In genomic region chr19:9848060-9848459, GRCh38 we compare ENCODE assay signal across 8 cellular contexts. TPM values are rescaled to one million over a fixed set of nuclear protein-coding genes. Genes with fewer than 3 reads are reported as not detected.
A peak's percentile ranks its signal among the peaks of the same experiment; 100 is the strongest.
DNase-seq lines count a peak whose midpoint lies in the region; ATAC-seq and TF ChIP-seq lines count a peak whose summit lies in the region.

No MANE protein-coding gene starts in this region.

- WGBS in trophoblast cell (ENCODE audit: extremely low coverage, insufficient coverage, insufficient read length): no CpG with 5 or more reads among the region's 4 CpGs

- CTCF ChIA-PET in CD4-positive, alpha-beta T cell (lab: Charles Lee): no interaction called here

- peak; percentile 71 for TF ChIP-seq CTCF in CD4-positive, alpha-beta T cell (IDR thresholded peaks at IDR 0.05)
- 0 out of 2 replicates have a peak, but pooled peaks have one; percentile 19 for TF ChIP-seq CTCF in KMS-11 (conservative IDR thresholded peaks at IDR 0.05; ENCODE audit: low read depth, low read length)

- no peak overlapping the region for H2BK12ac ChIP-seq in trophoblast cell (ENCODE audit: low read length)

- H3K14ac ChIP-seq in trophoblast cell (ENCODE audit: low read length): no peak overlapping the region

- H3K79me1 ChIP-seq in trophoblast cell (ENCODE audit: low read length): no peaks in the 10 kb centered on the region

- no peak overlapping the region for H3K4ac ChIP-seq in trophoblast cell (ENCODE audit: low read depth, low read length)

- no peaks in the 10 kb centered on the region for H3K9me3 Mint-ChIP-seq in CD4-positive, alpha-beta T cell
- no peaks in the 10 kb centered on the region for H3K9me3 Mint-ChIP-seq in activated T-helper 17 cell treated with anti-CD3 and anti-CD28 coated beads, Interleukin-2, amount 50 U/mL, for 72 hours

- ATAC-seq in CD4-positive, alpha-beta T cell (ENCODE audit: poor library complexity): peak; percentile 68
- ATAC-seq in activated T-helper 17 cell treated with anti-CD3 and anti-CD28 coated beads, Interleukin-2, amount 50 U/mL, for 72 hours (replicated peaks): peak; percentile 53
- peak; percentile 54 for ATAC-seq in left lobe of liver
- no peak for ATAC-seq in HG02870 (IDR thresholded peaks at IDR 0.05; ENCODE audit: unreplicated experiment)
- ATAC-seq in esophagus mucosa: no peak

- H3K4me2 ChIP-seq in KMS-11: no peak overlapping the region
- no peak overlapping the region for H3K4me2 ChIP-seq in trophoblast cell (ENCODE audit: low read length)

- no peak overlapping the region for H3K4me3 Mint-ChIP-seq in CD4-positive, alpha-beta T cell
- H3K4me3 Mint-ChIP-seq in activated T-helper 17 cell treated with anti-CD3 and anti-CD28 coated beads, Interleukin-2, amount 50 U/mL, for 72 hours: no peak overlapping the region

- H3K27ac ChIP-seq in CD4-positive, alpha-beta T cell (ENCODE audit: low read depth, low read length): no peak overlapping the region
- H3K27ac ChIP-seq in KMS-11 (no peak overlapping the region), trophoblast cell (ENCODE audit: low read depth, low read length) (no peak overlapping the region)

- H3K4me1 ChIP-seq in KMS-11 (ENCODE audit: low read depth, poor library complexity, severe bottlenecking) (no peaks in the 10 kb centered on the region), trophoblast cell (ENCODE audit: control insufficient read depth in 1 of 2, insufficient read depth in 2 of 2, low read length in 2 of 2) (peaks cover 0 to 1% of the 10 kb centered on the region in 2 experiments)

- H4K8ac ChIP-seq in trophoblast cell (ENCODE audit: low read depth, low read length): no peak overlapping the region

- no peaks in the 10 kb centered on the region for H3K27me3 ChIP-seq in CD4-positive, alpha-beta T cell (ENCODE audit: control insufficient read depth, insufficient read depth, low read length)
- H3K27me3 ChIP-seq in KMS-11 (ENCODE audit: insufficient read depth, low read depth) (no peaks in the 10 kb centered on the region), trophoblast cell (ENCODE audit: insufficient read depth, low read length) (no peaks in the 10 kb centered on the region)

- H3K36me3 ChIP-seq in KMS-11 (ENCODE audit: insufficient read depth) (no peaks in the 10 kb centered on the region), trophoblast cell (ENCODE audit: control insufficient read depth in 1 of 2, insufficient read depth in 2 of 2, low read length in 2 of 2) (peaks cover 34 to 48% of the 10 kb centered on the region in 2 experiments)

- peak in 9 of 10 experiments; percentile 27 to 62 (median 44) for DNase-seq in CD4-positive, alpha-beta T cell
- no peak for DNase-seq in left lobe of liver (ENCODE audit: low spot score)
- no peak for DNase-seq in NCI-H128 (lab: John Stamatoyannopoulos, UW; ENCODE audit: unreplicated experiment)
- DNase-seq in trophoblast cell: no peak

- no peaks in the 10 kb centered on the region for H4K20me1 ChIP-seq in KMS-11 (ENCODE audit: insufficient read depth)

- H3K23ac ChIP-seq in trophoblast cell (ENCODE audit: low read length): no peak overlapping the region

- H2AK5ac ChIP-seq in trophoblast cell (ENCODE audit: low read length): no peak overlapping the region

- H3K4me1 Mint-ChIP-seq in CD4-positive, alpha-beta T cell (ENCODE audit: low read depth): peaks cover 34% of the 10 kb centered on the region
- peaks cover 4% of the 10 kb centered on the region for H3K4me1 Mint-ChIP-seq in activated T-helper 17 cell treated with anti-CD3 and anti-CD28 coated beads, Interleukin-2, amount 50 U/mL, for 72 hours

- H4K12ac ChIP-seq in trophoblast cell (ENCODE audit: low read depth, low read length): no peak overlapping the region

- H3K27me3 Mint-ChIP-seq in CD4-positive, alpha-beta T cell: no peaks in the 10 kb centered on the region
- H3K27me3 Mint-ChIP-seq in activated T-helper 17 cell treated with anti-CD3 and anti-CD28 coated beads, Interleukin-2, amount 50 U/mL, for 72 hours: no peaks in the 10 kb centered on the region

- no peak overlapping the region for H3K9ac ChIP-seq in KMS-11
- no peak overlapping the region for H3K9ac ChIP-seq in trophoblast cell (ENCODE audit: low read length)

- H3K9me3 ChIP-seq in CD4-positive, alpha-beta T cell (ENCODE audit: control insufficient read depth, low read length): no peaks in the 10 kb centered on the region
- peaks cover 2% of the 10 kb centered on the region for H3K9me3 ChIP-seq in trophoblast cell (ENCODE audit: insufficient read depth, low read depth, low read length)

- POLR2A ChIA-PET in CD4-positive, alpha-beta T cell (lab: Charles Lee): no interaction called here

- H2AFZ ChIP-seq in KMS-11 (ENCODE audit: low read depth) (no peak overlapping the region), trophoblast cell (ENCODE audit: insufficient read depth, low read length, poor library complexity) (no peak overlapping the region)

- intact Hi-C loops in CD4-positive, alpha-beta T cell (cut with DNase I, micrococcal nuclease): loop anchor here (1.0 to 2.0 kb wide), 2 partner anchors 17 to 66 kb away; no protein-coding TSS in a partner anchor

- no peak overlapping the region for H2BK5ac ChIP-seq in trophoblast cell (ENCODE audit: low read depth, low read length, poor library complexity)

- H3K79me2 ChIP-seq in KMS-11 (ENCODE audit: insufficient read depth, low read depth): no peaks in the 10 kb centered on the region
- H3K79me2 ChIP-seq in trophoblast cell (ENCODE audit: control insufficient read depth, insufficient read depth, low read length, poor library complexity): no peaks in the 10 kb centered on the region

- no peak overlapping the region for H3K18ac ChIP-seq in trophoblast cell (ENCODE audit: low read length)

- H3K36me3 Mint-ChIP-seq in CD4-positive, alpha-beta T cell (ENCODE audit: low read depth): peaks cover 74% of the 10 kb centered on the region
- H3K36me3 Mint-ChIP-seq in activated T-helper 17 cell treated with anti-CD3 and anti-CD28 coated beads, Interleukin-2, amount 50 U/mL, for 72 hours (ENCODE audit: low read depth): peaks cover 43% of the 10 kb centered on the region

- H3K27ac Mint-ChIP-seq in CD4-positive, alpha-beta T cell: no peak overlapping the region
- H3K27ac Mint-ChIP-seq in activated T-helper 17 cell treated with anti-CD3 and anti-CD28 coated beads, Interleukin-2, amount 50 U/mL, for 72 hours: no peak overlapping the region

- H3K4me3 ChIP-seq in KMS-11 (IDR thresholded peaks at IDR 0.05; ENCODE audit: insufficient read depth, low read depth, low read length) (no peak overlapping the region), trophoblast cell (ENCODE audit: low read depth, low read length) (no peak overlapping the region)

- H2BK120ac ChIP-seq in trophoblast cell (ENCODE audit: insufficient read depth, low read length, poor library complexity): no peak overlapping the region

- no peak overlapping the region for H4K91ac ChIP-seq in trophoblast cell (ENCODE audit: low read depth, low read length)

RNA-seq across cellular contexts. Expression of gene PIN1, which starts 12.9 kb away (rescaled TPM):
- 10 to 100 TPM; 33.2 to 35.3 TPM for total RNA-seq in CD4-positive, alpha-beta T cell
- 10 to 100 TPM; 62.0 to 93.1 TPM for total RNA-seq in activated T-helper 17 cell treated with anti-CD3 and anti-CD28 coated beads, Interleukin-2, amount 50 U/mL, for 72 hours
- total RNA-seq in left lobe of liver (31.6 TPM), esophagus mucosa (54.4 TPM)
- 45.0 and 50.2 TPM in 2 replicates for polyA plus RNA-seq in trophoblast cell (2013)

RNA-seq across cellular contexts. Expression of gene UBL5, which starts 20.3 kb away (rescaled TPM):
- total RNA-seq in CD4-positive, alpha-beta T cell: 100 to 1,000 TPM; 163 to 165 TPM
- total RNA-seq in activated T-helper 17 cell treated with anti-CD3 and anti-CD28 coated beads, Interleukin-2, amount 50 U/mL, for 72 hours: 100 to 1,000 TPM; 247 to 395 TPM
- 151 TPM for total RNA-seq in left lobe of liver
- polyA plus RNA-seq in trophoblast cell (2013): 314 and 343 TPM in 2 replicates
- 297 TPM for total RNA-seq in esophagus mucosa

RNA-seq across cellular contexts. Expression of gene FBXL12, which starts 29.2 kb away (rescaled TPM):
- 10 to 100 TPM; 33.4 to 38.4 TPM for total RNA-seq in CD4-positive, alpha-beta T cell
- 10 to 100 TPM; 23.6 to 27.2 TPM for total RNA-seq in activated T-helper 17 cell treated with anti-CD3 and anti-CD28 coated beads, Interleukin-2, amount 50 U/mL, for 72 hours
- 12.1 TPM for total RNA-seq in left lobe of liver
- polyA plus RNA-seq in trophoblast cell (2013): 30.8 and 31.5 TPM in 2 replicates
- 13.2 TPM for total RNA-seq in esophagus mucosa

Comparison
In these comparisons a context has a peak if more than half of its experiments do, and no peak if none do; other contexts are left out.
1. ATAC-seq: peak in CD4-positive, alpha-beta T cell (single experiment), activated T-helper 17 cell treated with anti-CD3 and anti-CD28 coated beads, Interleukin-2, amount 50 U/mL, for 72 hours (single experiment) and left lobe of liver (single experiment); none in HG02870 (single experiment) and esophagus mucosa (single experiment).
2. DNase-seq: peak in CD4-positive, alpha-beta T cell (9 of 10); none in left lobe of liver (single experiment), NCI-H128 (single experiment) and trophoblast cell (0 of 2).